ENCODE assay signal across 22 cellular contexts in the genomic region with DNA sequence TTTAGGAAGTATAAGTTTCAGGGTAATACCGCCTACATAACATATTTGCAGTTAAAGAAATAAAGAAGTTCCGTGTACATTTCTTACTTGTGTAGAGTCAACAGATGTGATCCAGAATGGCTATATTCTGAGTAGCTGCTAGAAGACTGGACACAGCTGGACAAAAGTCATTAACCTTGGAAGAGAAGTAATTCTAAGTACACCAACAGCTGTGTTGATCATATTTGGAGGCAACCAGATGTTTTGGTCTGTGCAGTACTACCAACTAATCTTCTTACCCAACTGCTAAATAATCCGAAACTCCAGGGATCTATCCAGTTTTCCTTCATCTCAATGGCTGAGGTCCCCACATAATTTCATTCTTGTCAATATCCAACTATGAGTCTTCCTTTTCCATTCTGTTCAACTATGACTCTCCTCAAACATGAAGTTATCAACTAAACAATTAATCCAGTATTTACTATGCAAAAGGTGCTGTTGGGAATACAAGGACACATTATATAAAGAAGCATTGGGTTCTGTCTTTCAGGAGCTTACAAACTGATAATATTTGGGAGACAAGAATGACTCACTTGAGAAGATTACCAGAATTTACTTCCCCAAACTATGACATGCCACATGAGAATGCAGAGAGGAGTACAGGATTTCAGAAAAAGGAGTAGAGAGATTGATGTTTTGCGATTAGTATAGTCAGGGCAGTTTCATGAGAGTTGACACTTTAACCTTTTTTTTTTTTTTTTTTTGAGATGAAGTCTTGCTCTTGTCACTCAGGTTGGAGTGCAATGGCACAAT.
A peak's percentile ranks its signal among the peaks of the same experiment; 100 is the strongest.
DNase-seq lines count a peak whose midpoint lies in the region; ATAC-seq and TF ChIP-seq lines count a peak whose summit lies in the region.
"Had no signal": no experiment of that assay in that cellular context is flagged by ENCODE, and none has a peak within 500 bp of the region (broad histone marks: within the 10 kb centered on the region; RNA-seq: fewer than 3 reads in every experiment).

No MANE protein-coding gene starts in this region.

- DNase-seq in EH (ENCODE audit: low read depth) (peak; percentile 35), M059J (ENCODE audit: low read depth) (peak; percentile 15), cardiac fibroblast (ENCODE audit: low read depth in 2 of 2) (peak; percentile 6 to 16), hepatic stellate cell (ENCODE audit: low spot score) (peak; percentile 1), PC-3 (no peak), midbrain (lab: John Stamatoyannopoulos, UW) (no peak)
- DNase-seq in activated T-cell treated with anti-CD3 and anti-CD28 coated beads, Interleukin-2, amount 50 U/mL, for 24 hours = no peak
- DNase-seq: CD8-positive, alpha-beta memory T cell; DMS79 treated with DMSO at 0.1 percent for 48 hours; GF-D8; NCI-H1048; NCI-H1436 treated with DMSO at 0.1 percent for 48 hours; NCI-H2081; NCI-H510A; NCI-H774; Peyer's patch; Right ventricle myocardium superior had no signal

- POLR2A ChIA-PET in PC-3 (lab: Charles Lee; ENCODE audit: unreplicated experiment) = no interaction called here

- H3K9me3 Mint-ChIP-seq in activated T-cell treated with anti-CD3 and anti-CD28 coated beads, Interleukin-2, amount 50 U/mL, for 24 hours = no peaks in the 10 kb centered on the region
- H3K9me3 Mint-ChIP-seq: CD8-positive, alpha-beta memory T cell had no signal

- H3K27ac ChIP-seq in PC-3 (ENCODE audit: low read length) = no peak overlapping the region
- H3K27ac ChIP-seq: BLaER1, HL-60, Peyer's patch, SK-N-MC had no signal

- H3K79me2 ChIP-seq in PC-3 (ENCODE audit: low read length) = no peaks in the 10 kb centered on the region

- H2AFZ ChIP-seq in PC-3 (ENCODE audit: low read length) = no peak overlapping the region

- peaks cover 34% of the 10 kb centered on the region for H3K27me3 Mint-ChIP-seq in activated T-cell treated with anti-CD3 and anti-CD28 coated beads, Interleukin-2, amount 50 U/mL, for 24 hours

- H3K4me3 ChIP-seq in cardiac fibroblast (replicated peaks in 1 of 2; ENCODE audit: low read depth in 2 of 2, low read length in 2 of 2) (no peak overlapping the region), PC-3 (ENCODE audit: low read length) (no peak overlapping the region)
- H3K4me3 ChIP-seq: BLaER1, K562, Peyer's patch, SK-N-MC had no signal

- no peak overlapping the region for H3K4me3 Mint-ChIP-seq in activated T-cell treated with anti-CD3 and anti-CD28 coated beads, Interleukin-2, amount 50 U/mL, for 24 hours
- H3K4me3 Mint-ChIP-seq: CD8-positive, alpha-beta memory T cell had no signal

- H3K4me1 ChIP-seq in PC-3 (ENCODE audit: insufficient read depth, low read length) = no peaks in the 10 kb centered on the region; the same call in 1 of the 2 replicates
- H3K4me1 ChIP-seq: Peyer's patch had no signal

- H3K9me3 ChIP-seq in PC-3 (ENCODE audit: low read length) = no peaks in the 10 kb centered on the region
- H3K9me3 ChIP-seq: BLaER1, Peyer's patch had no signal

- CTCF ChIA-PET in PC-3 (lab: Charles Lee) = no interaction called here

- H3K36me3 ChIP-seq in PC-3 (ENCODE audit: low read depth, low read length) = no peaks in the 10 kb centered on the region
- H3K36me3 ChIP-seq: BLaER1, Peyer's patch had no signal

- no peak overlapping the region for H3K27ac Mint-ChIP-seq in activated T-cell treated with anti-CD3 and anti-CD28 coated beads, Interleukin-2, amount 50 U/mL, for 24 hours
- H3K27ac Mint-ChIP-seq: CD8-positive, alpha-beta memory T cell had no signal

- no peaks in the 10 kb centered on the region for H3K9me2 ChIP-seq in PC-3 (replicated peaks; ENCODE audit: low read length)

- H4K20me1 ChIP-seq in PC-3 (ENCODE audit: low read length) = no peaks in the 10 kb centered on the region

- H3K4me2 ChIP-seq in PC-3 (ENCODE audit: low read length) = no peak overlapping the region
- H3K4me2 ChIP-seq: BLaER1 had no signal

- ATAC-seq in PC-3 (no peak), HG02870 (IDR thresholded peaks at IDR 0.05; ENCODE audit: unreplicated experiment) (no peak)
- ATAC-seq: K562 had no signal

- H3K36me3 Mint-ChIP-seq in activated T-cell treated with anti-CD3 and anti-CD28 coated beads, Interleukin-2, amount 50 U/mL, for 24 hours (ENCODE audit: low read depth) = no peaks in the 10 kb centered on the region
- H3K36me3 Mint-ChIP-seq: CD8-positive, alpha-beta memory T cell had no signal

- H3K4me1 Mint-ChIP-seq in activated T-cell treated with anti-CD3 and anti-CD28 coated beads, Interleukin-2, amount 50 U/mL, for 24 hours (ENCODE audit: low read depth) = no peaks in the 10 kb centered on the region
- H3K4me1 Mint-ChIP-seq: CD8-positive, alpha-beta memory T cell had no signal

- no peak overlapping the region for H3K9ac ChIP-seq in PC-3 (ENCODE audit: low read length)
- H3K9ac ChIP-seq: BLaER1 had no signal

- TF ChIP-seq CTCF in cardiac fibroblast (IDR thresholded peaks at IDR 0.05; ENCODE audit: low read depth, low read length) (no peak), PC-3 (conservative IDR thresholded peaks at IDR 0.05; ENCODE audit: low read depth, low read length) (no peak)

- no TSS peak for BruUV-seq in PC-3 (replicated peaks; lab: Mats Ljungman, UMichigan)

- intact Hi-C loops in PC-3 (cut with micrococcal nuclease) = no loop called here

- H3F3A ChIP-seq in PC-3 (ENCODE audit: low read length, unreplicated experiment) = no peaks in the 10 kb centered on the region

- no peaks in the 10 kb centered on the region for H3K27me3 ChIP-seq in PC-3 (ENCODE audit: low read length)
- H3K27me3 ChIP-seq: Peyer's patch had no signal

Comparison
In these comparisons a context has a peak if more than half of its experiments do, and no peak if none do; other contexts are left out.
1. DNase-seq: peak in EH (single experiment), M059J (single experiment), cardiac fibroblast (2 of 2) and hepatic stellate cell (single experiment); none in PC-3 (single experiment), midbrain (single experiment) and activated T-cell treated with anti-CD3 and anti-CD28 coated beads, Interleukin-2, amount 50 U/mL, for 24 hours (single experiment).